ENCODE assay signal across 8 cellular contexts in the genomic region with DNA sequence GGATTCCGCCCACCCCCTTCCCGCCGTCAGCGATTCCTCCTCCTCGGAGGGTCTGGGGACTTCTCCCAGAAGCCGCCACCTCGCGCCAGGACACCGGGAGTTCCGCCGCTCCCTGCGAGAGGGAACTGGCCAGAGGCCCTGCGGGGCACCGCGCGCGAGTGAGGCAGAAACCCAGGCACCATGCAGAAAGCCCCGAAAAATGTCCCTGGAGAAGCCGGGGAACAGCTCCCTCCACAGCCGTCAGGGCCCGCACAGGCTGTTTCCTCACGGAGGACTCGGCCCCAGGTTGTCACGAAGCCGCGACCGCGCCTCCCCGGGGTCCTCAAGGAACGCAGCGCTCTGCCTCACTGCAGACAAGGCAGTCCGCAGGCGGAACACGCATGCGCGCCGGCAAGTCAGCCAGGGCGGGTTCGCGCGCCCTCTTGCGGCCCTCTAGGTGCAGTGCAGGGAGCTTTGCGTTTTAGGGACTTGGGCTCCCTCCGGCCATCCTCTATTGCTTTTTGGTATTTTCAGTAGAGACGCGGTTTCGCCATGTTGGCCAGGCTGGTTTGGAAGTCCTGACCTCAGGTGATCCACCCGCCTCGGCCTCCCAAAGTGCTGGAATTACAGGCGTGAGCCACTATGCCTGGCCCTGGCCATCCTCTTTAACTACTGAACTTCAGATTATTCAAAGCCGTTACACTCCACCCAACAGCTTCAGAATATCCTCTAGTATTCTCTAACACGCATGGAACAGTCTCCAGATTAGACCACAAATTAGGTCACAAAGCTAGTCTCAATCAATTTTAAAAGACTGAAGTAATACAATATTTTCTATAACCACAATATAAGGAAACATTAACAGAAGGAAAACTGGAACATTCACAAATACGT. TPM values are rescaled to one million over a fixed set of nuclear protein-coding genes. Genes with fewer than 3 reads are reported as not detected.
A peak's percentile ranks its signal among the peaks of the same experiment; 100 is the strongest.
DNase-seq lines count a peak whose midpoint lies in the region; ATAC-seq lines count a peak whose summit lies in the region.

No MANE protein-coding gene starts in this region.

- H3K27me3 ChIP-seq in CD4-positive, alpha-beta memory T cell (ENCODE audit: insufficient read depth, low read length): no peaks in the 10 kb centered on the region
- H3K27me3 ChIP-seq in esophagus (ENCODE audit: control insufficient read depth in 1 of 2, insufficient read depth in 2 of 2, low read length in 2 of 2): no peaks in the 10 kb centered on the region
- H3K27me3 ChIP-seq in mucosa of rectum (ENCODE audit: control insufficient read depth in 2 of 2, insufficient read depth in 2 of 2, low read length in 2 of 2): peaks cover 9 to 17% of the 10 kb centered on the region in 2 donors

- H3K4me1 Mint-ChIP-seq in CD4-positive, alpha-beta memory T cell: peaks cover 3 to 11% (median 8%) of the 10 kb centered on the region in 4 donors
- peaks cover 2 to 7% (median 5%) of the 10 kb centered on the region in 3 donors for H3K4me1 Mint-ChIP-seq in IgD-negative memory B cell

- WGBS in esophagus, 2 donors: 5 to 6% methylated on average over 53 of the region's 53 CpGs

- H3K27me3 Mint-ChIP-seq in CD4-positive, alpha-beta memory T cell: peaks cover 6 to 14% of the 10 kb centered on the region in 2 donors
- H3K27me3 Mint-ChIP-seq in IgD-negative memory B cell: peaks cover 35% of the 10 kb centered on the region

- peak overlapping the region; percentile 19 to 68 for H3K4me3 ChIP-seq in CD4-positive, alpha-beta memory T cell (ENCODE audit: low read length in 2 of 2)
- H3K4me3 ChIP-seq in esophagus (ENCODE audit: low read depth in 1 of 2, low read length in 2 of 2): peak overlapping the region; percentile 63 to 76
- H3K4me3 ChIP-seq in mucosa of rectum (ENCODE audit: low read length in 2 of 2): peak overlapping the region; percentile 69 to 82

- peak overlapping the region in 4 of 7 donors; percentile 30 to 75 (median 42) for H3K27ac Mint-ChIP-seq in CD4-positive, alpha-beta memory T cell
- H3K27ac Mint-ChIP-seq in IgD-negative memory B cell: peak overlapping the region in 2 of 3 donors; percentile 30 to 48

- no peaks in the 10 kb centered on the region for H3K9me3 Mint-ChIP-seq in CD4-positive, alpha-beta memory T cell
- no peaks in the 10 kb centered on the region for H3K9me3 Mint-ChIP-seq in IgD-negative memory B cell

- H3K4me1 ChIP-seq in CD4-positive, alpha-beta memory T cell (ENCODE audit: insufficient read depth, low read length): peaks cover 12% of the 10 kb centered on the region
- H3K4me1 ChIP-seq in esophagus (ENCODE audit: control insufficient read depth in 2 of 2, insufficient read depth in 2 of 2, low read length in 1 of 2) (no peaks in the 10 kb centered on the region), mucosa of rectum (ENCODE audit: control insufficient read depth in 2 of 2, insufficient read depth in 2 of 2, low read length in 2 of 2) (peaks cover 4 to 8% of the 10 kb centered on the region in 2 donors)

- intact Hi-C loops in CD4-positive, alpha-beta memory T cell (cut with micrococcal nuclease): loop anchor here (1.0 to 2.0 kb wide), 3 partner anchors 52 to 136 kb away; partner anchors contain the start of gene ZNF624

- no peaks in the 10 kb centered on the region for H3K36me3 ChIP-seq in CD4-positive, alpha-beta memory T cell (ENCODE audit: insufficient read depth, low read length)
- H3K36me3 ChIP-seq in esophagus (ENCODE audit: control insufficient read depth in 2 of 2, insufficient read depth in 2 of 2, low read length in 1 of 2) (no peaks in the 10 kb centered on the region), mucosa of rectum (ENCODE audit: control insufficient read depth in 2 of 2, insufficient read depth in 2 of 2, low read length in 2 of 2) (no peaks in the 10 kb centered on the region)

- H3K27ac ChIP-seq in CD4-positive, alpha-beta memory T cell (ENCODE audit: low read depth, low read length): no peak overlapping the region
- peak overlapping the region; percentile 54 to 69 for H3K27ac ChIP-seq in esophagus (ENCODE audit: low read depth in 2 of 2, low read length in 1 of 2)
- no peak overlapping the region for H3K27ac ChIP-seq in mucosa of rectum (ENCODE audit: low read depth in 2 of 2, low read length in 2 of 2)

- ATAC-seq in GM21447 (IDR thresholded peaks at IDR 0.05; ENCODE audit: unreplicated experiment): peak; percentile 81

- peak overlapping the region; percentile 65 to 87 (median 80) for H3K4me3 Mint-ChIP-seq in CD4-positive, alpha-beta memory T cell
- peak overlapping the region; percentile 72 to 91 (median 83) for H3K4me3 Mint-ChIP-seq in IgD-negative memory B cell

- CTCF ChIA-PET in CD4-positive, alpha-beta memory T cell (lab: Charles Lee; ENCODE audit: partially characterized antibody): interaction anchor here (0.6 to 7.9 kb wide), 20 partner anchors 9 to 500 kb away, joined by 3 to 64 read pairs (median 4); partner anchors contain the start of genes ZNF287 and ZNF624

- H3K9me3 ChIP-seq in CD4-positive, alpha-beta memory T cell (ENCODE audit: control insufficient read depth in 1 of 2, low read length in 2 of 2): no peaks in the 10 kb centered on the region
- H3K9me3 ChIP-seq in esophagus (ENCODE audit: control insufficient read depth in 2 of 2, insufficient read depth in 1 of 2, low read depth in 1 of 2, low read length in 1 of 2) (no peaks in the 10 kb centered on the region), mucosa of rectum (ENCODE audit: control insufficient read depth in 2 of 2, low read length in 2 of 2) (no peaks in the 10 kb centered on the region)

- DNase-seq in CD4-positive, alpha-beta memory T cell: peak; percentile 88 to 92 (median 90)
- DNase-seq in OCI-M2 (lab: John Stamatoyannopoulos, UW; ENCODE audit: unreplicated experiment): peak; percentile 58
- peak; percentile 94 for DNase-seq in activated T-cell treated with anti-CD3 and anti-CD28 coated beads, Interleukin-2, amount 50 U/mL, for 1 hour
- peak; percentile 87 for DNase-seq in stimulated activated CD8-positive, alpha-beta memory T cell treated with anti-CD3 and anti-CD28 coated beads, Interleukin-4, amount 100 ng/mL, for 24 hours (ENCODE audit: low read depth)

- no peaks in the 10 kb centered on the region for H3K36me3 Mint-ChIP-seq in CD4-positive, alpha-beta memory T cell
- H3K36me3 Mint-ChIP-seq in IgD-negative memory B cell: no peaks in the 10 kb centered on the region

- POLR2A ChIA-PET in CD4-positive, alpha-beta memory T cell (lab: Charles Lee; ENCODE audit: partially characterized antibody): interaction anchor here (0.8 to 5.2 kb wide), 6 partner anchors 10 to 209 kb away, joined by 3 to 43 read pairs (median 4); partner anchors contain the start of genes UBB and ZNF287

- H3K9ac ChIP-seq in mucosa of rectum (ENCODE audit: low read depth in 1 of 2, low read length in 2 of 2): peak overlapping the region; percentile 67 to 74

RNA-seq across cellular contexts. Expression of gene ZNF287, which starts 20.3 kb away (rescaled TPM):
- total RNA-seq in CD4-positive, alpha-beta memory T cell: 10 to 100 TPM; 16.7 to 17.9 TPM
- polyA plus RNA-seq in CD4-positive, alpha-beta memory T cell: 10 to 100 TPM; 14.1 to 18.2 TPM
- polyA plus RNA-seq in IgD-negative memory B cell (6.2 TPM), esophagus (1 to 10 TPM; 2.5 to 3.3 TPM)

Comparison
In these comparisons a context has a peak if more than half of its experiments do, and no peak if none do; other contexts are left out.
1. H3K27ac ChIP-seq: peak in esophagus (2 of 2); none in CD4-positive, alpha-beta memory T cell (single experiment) and mucosa of rectum (0 of 2).
2. Peak in every context shown above with its lines, with median percentiles within 50 percentile points of each other: DNase-seq and H3K4me3 ChIP-seq.